In genomic region chr14:79580414-79580813, GRCh38 we compare ENCODE assay signal across 22 cellular contexts.
"Had no signal": no experiment of that assay in that cellular context is flagged by ENCODE, and none has a peak within 500 bp of the region (broad histone marks: within the 10 kb centered on the region; RNA-seq: fewer than 3 reads in every experiment).

No MANE protein-coding gene starts in this region.

- H3K4me3 ChIP-seq: esophagus muscularis mucosa, gastrocnemius medialis, heart right ventricle, mucosa of descending colon, neural progenitor cell, psoas muscle, right atrium auricular region, sigmoid colon, suprapubic skin, thyroid gland, uterus had no signal

- H3K4me2 ChIP-seq: neural progenitor cell had no signal

- ATAC-seq: effector memory CD8-positive, alpha-beta T cell; gastrocnemius medialis; heart right ventricle; mucosa of descending colon; natural killer cell; psoas muscle; stimulated activated effector memory CD8-positive, alpha-beta T cell treated with anti-CD3 and anti-CD28 coated beads, Interleukin-12 subunit alpha, Interleukin-12 subunit beta, amount 100 ng/mL, for 72 hours; stimulated activated naive CD8-positive, alpha-beta T cell treated with anti-CD3 and anti-CD28 coated beads, Interleukin-15, Interleukin-2, amounts not matched to agents 100 U/mL and 50 U/mL, for 24 hours had no signal

- H3K27ac ChIP-seq: epithelial cell of prostate, esophagus muscularis mucosa, gastrocnemius medialis, heart right ventricle, neural progenitor cell, psoas muscle, right atrium auricular region, sigmoid colon, suprapubic skin, thyroid gland, uterus had no signal

- DNase-seq: effector memory CD8-positive, alpha-beta T cell; gastrocnemius medialis; heart right ventricle; hypothalamus; kidney glomerular epithelial cell; mucosa of descending colon; natural killer cell; nucleus accumbens; psoas muscle; sigmoid colon; small intestine; stimulated activated CD4-positive, alpha-beta T cell treated with anti-CD3 and anti-CD28 coated beads, Interleukin-4, amount 100 ng/mL, for 1 hour; stimulated activated CD8-positive, alpha-beta memory T cell treated with anti-CD3 and anti-CD28 coated beads, Interleukin-4, amount 100 ng/mL, for 48 hours; stimulated activated naive CD8-positive, alpha-beta T cell treated with anti-CD3 and anti-CD28 coated beads, Interleukin-15, Interleukin-2, amounts not matched to agents 100 U/mL and 50 U/mL, for 24 hours; thyroid gland; uterus had no signal

- H3K9ac ChIP-seq: neural progenitor cell had no signal

- H3K36me3 ChIP-seq: esophagus muscularis mucosa, gastrocnemius medialis, heart right ventricle, neural progenitor cell, right atrium auricular region, sigmoid colon, suprapubic skin, thyroid gland, uterus had no signal

- H2AFZ ChIP-seq: neural progenitor cell had no signal

- H3K27me3 ChIP-seq: esophagus muscularis mucosa, gastrocnemius medialis, neural progenitor cell, right atrium auricular region, sigmoid colon, suprapubic skin, thyroid gland, uterus had no signal

- H3K4me1 ChIP-seq: heart right ventricle, right atrium auricular region, suprapubic skin, thyroid gland, uterus had no signal

- H3K9me3 ChIP-seq: esophagus muscularis mucosa, gastrocnemius medialis, heart right ventricle, mucosa of descending colon, psoas muscle, right atrium auricular region, sigmoid colon, suprapubic skin, thyroid gland, uterus had no signal
